In genomic region chr9:78292026-78292425, GRCh38 we compare ENCODE assay signal across 29 cellular contexts. TPM values are rescaled to one million over a fixed set of nuclear protein-coding genes. Genes with fewer than 3 reads are reported as not detected.
DNase-seq lines count a peak whose midpoint lies in the region; ATAC-seq and TF ChIP-seq lines count a peak whose summit lies in the region.
"Had no signal": no experiment of that assay in that cellular context is flagged by ENCODE, and none has a peak within 500 bp of the region (broad histone marks: within the 10 kb centered on the region; RNA-seq: fewer than 3 reads in every experiment).

No MANE protein-coding gene starts in this region.

- no peak overlapping the region for H3K18ac ChIP-seq in mesenchymal stem cell (ENCODE audit: low read depth in 1 of 2, low read length in 2 of 2)

- H3K9me3 ChIP-seq in T-helper 17 cell (ENCODE audit: control insufficient read depth, low read length, poor library complexity, severe bottlenecking) (no peaks in the 10 kb centered on the region), osteoblast (ENCODE audit: low read depth, low read length) (no peaks in the 10 kb centered on the region), mesenchymal stem cell (ENCODE audit: control insufficient read depth, low read length) (no peaks in the 10 kb centered on the region)
- H3K9me3 ChIP-seq: mucosa of descending colon, sigmoid colon, testis, vagina had no signal

- no peak overlapping the region for H3K4me3 ChIP-seq in osteoblast (ENCODE audit: insufficient read depth, low read length)
- no peak overlapping the region for H3K4me3 ChIP-seq in mesenchymal stem cell (ENCODE audit: insufficient read depth in 1 of 2, low read depth in 1 of 2, low read length in 2 of 2)
- H3K4me3 ChIP-seq: lung, mucosa of descending colon, sigmoid colon, testis, vagina had no signal

- H3K23ac ChIP-seq in mesenchymal stem cell (ENCODE audit: low read length in 2 of 2) = no peak overlapping the region

- no peak overlapping the region for H4K8ac ChIP-seq in mesenchymal stem cell (ENCODE audit: low read length)

- peaks cover 21% of the 10 kb centered on the region for H3K4me1 Mint-ChIP-seq in T-helper 17 cell
- peaks cover 28% of the 10 kb centered on the region for H3K4me1 Mint-ChIP-seq in activated T-cell treated with anti-CD3 and anti-CD28 coated beads, Interleukin-2, amount 50 U/mL, for 72 hours (ENCODE audit: low read depth)

- H3K4me3 Mint-ChIP-seq in T-helper 17 cell = no peak overlapping the region
- H3K4me3 Mint-ChIP-seq in activated T-cell treated with anti-CD3 and anti-CD28 coated beads, Interleukin-2, amount 50 U/mL, for 72 hours = no peak overlapping the region
- H3K4me3 Mint-ChIP-seq: stimulated activated naive B cell treated with anti-CD40 and anti-IgM and Interleukin-4, amounts not matched to agents 10 μg/mL and 1 μg/mL and 100 μg/mL, for 72 hours had no signal

- H2AFZ ChIP-seq in osteoblast (ENCODE audit: low read length) (no peak overlapping the region), mesenchymal stem cell (ENCODE audit: low read depth, low read length) (no peak overlapping the region)

- no peak overlapping the region for H4K91ac ChIP-seq in mesenchymal stem cell (ENCODE audit: low read length)

- no peaks in the 10 kb centered on the region for H3K79me2 ChIP-seq in osteoblast (ENCODE audit: insufficient read depth, low read length)

- TF ChIP-seq CTCF in osteoblast (IDR thresholded peaks at IDR 0.05; ENCODE audit: extremely low read depth, low read depth, low read length) = no peak

- no peak for ATAC-seq in T-helper 17 cell
- ATAC-seq in activated T-cell treated with anti-CD3 and anti-CD28 coated beads, Interleukin-2, amount 50 U/mL, for 72 hours (replicated peaks in 1 of 2) = no peak
- ATAC-seq: CD8-positive, alpha-beta T cell; HCT116; mucosa of descending colon; stimulated activated naive B cell treated with anti-CD40 and anti-IgM and Interleukin-4, amounts not matched to agents 10 μg/mL and 1 μg/mL and 100 μg/mL, for 72 hours had no signal

- H3K27ac ChIP-seq in osteoblast (ENCODE audit: low read depth, low read length) (no peak overlapping the region), mesenchymal stem cell (ENCODE audit: low read length, poor library complexity, severe bottlenecking) (no peak overlapping the region)
- H3K27ac ChIP-seq: sigmoid colon, testis, vagina had no signal

- no peak overlapping the region for H3K4ac ChIP-seq in mesenchymal stem cell (ENCODE audit: low read depth in 1 of 2, low read length in 2 of 2)

- no peak overlapping the region for H3K9ac ChIP-seq in mesenchymal stem cell (ENCODE audit: low read length)

- H3K27ac Mint-ChIP-seq in T-helper 17 cell = peak overlapping the region; percentile 74
- no peak overlapping the region for H3K27ac Mint-ChIP-seq in activated T-cell treated with anti-CD3 and anti-CD28 coated beads, Interleukin-2, amount 50 U/mL, for 72 hours
- H3K27ac Mint-ChIP-seq: activated naive CD8-positive, alpha-beta T cell; CD8-positive, alpha-beta T cell; stimulated activated naive B cell treated with anti-CD40 and anti-IgM and Interleukin-4, amounts not matched to agents 10 μg/mL and 1 μg/mL and 100 μg/mL, for 72 hours had no signal

- H2BK5ac ChIP-seq in mesenchymal stem cell (ENCODE audit: low read depth, low read length, poor library complexity, severe bottlenecking) = no peak overlapping the region

- WGBS in mesenchymal stem cell = 94% methylated on average over 5 of the region's 6 CpGs

- no peaks in the 10 kb centered on the region for H3K9me3 Mint-ChIP-seq in activated T-cell treated with anti-CD3 and anti-CD28 coated beads, Interleukin-2, amount 50 U/mL, for 72 hours
- H3K9me3 Mint-ChIP-seq: CD8-positive, alpha-beta T cell; stimulated activated naive B cell treated with anti-CD40 and anti-IgM and Interleukin-4, amounts not matched to agents 10 μg/mL and 1 μg/mL and 100 μg/mL, for 72 hours; T-helper 2 cell treated with Interferon-gamma antibody and Interleukin-4, amounts not matched to agents 5 μg/mL and 100 μg/mL, for 36 hours had no signal

- no peaks in the 10 kb centered on the region for H3K79me1 ChIP-seq in mesenchymal stem cell (replicated peaks; ENCODE audit: low read length, poor library complexity, severe bottlenecking)

- H3K14ac ChIP-seq in mesenchymal stem cell (ENCODE audit: low read length in 2 of 2) = no peak overlapping the region

- no peaks in the 10 kb centered on the region for H3K27me3 Mint-ChIP-seq in T-helper 17 cell
- no peaks in the 10 kb centered on the region for H3K27me3 Mint-ChIP-seq in activated T-cell treated with anti-CD3 and anti-CD28 coated beads, Interleukin-2, amount 50 U/mL, for 72 hours (ENCODE audit: low read depth)
- H3K27me3 Mint-ChIP-seq: activated naive CD8-positive, alpha-beta T cell had no signal

- H2BK15ac ChIP-seq in mesenchymal stem cell (ENCODE audit: low read depth, poor library complexity, severe bottlenecking) = no peak overlapping the region

- H3K4me1 ChIP-seq in osteoblast (ENCODE audit: insufficient read depth, low read length) (peaks cover 10% of the 10 kb centered on the region), mesenchymal stem cell (ENCODE audit: control insufficient read depth, insufficient read depth, low read depth, low read length) (peaks cover 13% of the 10 kb centered on the region)

- no peak overlapping the region for H2BK12ac ChIP-seq in mesenchymal stem cell (ENCODE audit: low read length in 2 of 2)

- H3K36me3 ChIP-seq in osteoblast (ENCODE audit: insufficient read depth, low read length) = no peaks in the 10 kb centered on the region
- H3K36me3 ChIP-seq in mesenchymal stem cell (ENCODE audit: control insufficient read depth in 1 of 2, insufficient read depth in 2 of 2, low read depth in 1 of 2, low read length in 2 of 2) = no peaks in the 10 kb centered on the region
- H3K36me3 ChIP-seq: sigmoid colon, vagina had no signal

- no peak overlapping the region for H2AK5ac ChIP-seq in mesenchymal stem cell (ENCODE audit: low read length, severe bottlenecking)

- H2BK120ac ChIP-seq in mesenchymal stem cell (ENCODE audit: low read depth, low read length) = no peak overlapping the region

- H3K36me3 Mint-ChIP-seq in T-helper 17 cell (ENCODE audit: low read depth) = no peaks in the 10 kb centered on the region
- H3K36me3 Mint-ChIP-seq in activated T-cell treated with anti-CD3 and anti-CD28 coated beads, Interleukin-2, amount 50 U/mL, for 72 hours (ENCODE audit: insufficient read depth in 2 of 2) = peaks cover under 1 to 1% of the 10 kb centered on the region in 2 donors
- H3K36me3 Mint-ChIP-seq: activated naive CD8-positive, alpha-beta T cell; CD8-positive, alpha-beta T cell; stimulated activated naive B cell treated with anti-CD40 and anti-IgM and Interleukin-4, amounts not matched to agents 10 μg/mL and 1 μg/mL and 100 μg/mL, for 72 hours had no signal

- no peaks in the 10 kb centered on the region for H3K27me3 ChIP-seq in osteoblast (ENCODE audit: insufficient read depth, low read length)
- H3K27me3 ChIP-seq in mesenchymal stem cell (ENCODE audit: control insufficient read depth in 1 of 2, insufficient read depth in 1 of 2, low read length in 2 of 2) = peaks cover 0 to 15% of the 10 kb centered on the region in 2 experiments
- H3K27me3 ChIP-seq: sigmoid colon, testis, vagina had no signal

- H3K4me2 ChIP-seq in osteoblast (ENCODE audit: insufficient read depth, low read length) (peak overlapping the region; percentile 32), mesenchymal stem cell (ENCODE audit: low read length, poor library complexity, severe bottlenecking) (no peak overlapping the region)

- no peaks in the 10 kb centered on the region for H4K20me1 ChIP-seq in osteoblast (ENCODE audit: insufficient read depth, low read length)

- DNase-seq in DMS79 treated with DMSO at 0.1 percent for 48 hours (lab: John Stamatoyannopoulos, UW) (peak; percentile 18), DMS79 (lab: John Stamatoyannopoulos, UW) (no peak), COLO668 (lab: John Stamatoyannopoulos, UW; ENCODE audit: unreplicated experiment) (peak; percentile 12), T-helper 17 cell (no peak), osteoblast (ENCODE audit: insufficient read length, low spot score, missing footprints) (no peak), UCSD-AML1 (lab: John Stamatoyannopoulos, UW; ENCODE audit: unreplicated experiment) (no peak), mesenchymal stem cell (no peak)
- DNase-seq in activated T-cell treated with anti-CD3 and anti-CD28 coated beads, Interleukin-2, amount 50 U/mL, for 72 hours = no peak
- DNase-seq: activated CD4-positive, alpha-beta T cell treated with anti-CD3 and anti-CD28 coated beads for 4 hours; activated effector memory CD4-positive, alpha-beta T cell treated with Interleukin-2 at 50 U/mL for 16 hours; activated T-cell treated with anti-CD3 and anti-CD28 coated beads for 4 hours; anterior cingulate cortex; CD8-positive, alpha-beta T cell; DMS153; effector CD4-positive, alpha-beta T cell; GDM1; KBM-7; mucosa of descending colon; NCI-H1436; NCI-H226; posterior cingulate gyrus; sigmoid colon; stimulated activated naive B cell treated with anti-CD40 and anti-IgM and Interleukin-4, amounts not matched to agents 10 μg/mL and 1 μg/mL and 100 μg/mL, for 72 hours; testis had no signal

RNA-seq across cellular contexts. Expression of gene PSAT1, which starts 4.9 kb away (rescaled TPM):
- total RNA-seq in T-helper 17 cell (1 to 10 TPM; 1.5 to 1.6 TPM), osteoblast (175 and 182 TPM in 2 replicates)
- 100 to 1,000 TPM; 206 to 242 TPM for total RNA-seq in activated T-cell treated with anti-CD3 and anti-CD28 coated beads, Interleukin-2, amount 50 U/mL, for 72 hours
- polyA plus RNA-seq in mesenchymal stem cell (2013, experiment 1 of 2) = 93.9 TPM
- 102 TPM for polyA plus RNA-seq in mesenchymal stem cell (2013, experiment 2 of 2)

RNA-seq across cellular contexts. Expression of gene CEP78, which starts 56.2 kb away (rescaled TPM):
- total RNA-seq in T-helper 17 cell = 10 to 100 TPM; 16.4 to 18.9 TPM
- total RNA-seq in osteoblast = 16.6 and 19.2 TPM in 2 replicates
- 10 to 100 TPM; 42.3 to 43.6 TPM for total RNA-seq in activated T-cell treated with anti-CD3 and anti-CD28 coated beads, Interleukin-2, amount 50 U/mL, for 72 hours
- 6.0 TPM for polyA plus RNA-seq in mesenchymal stem cell (2013, experiment 1 of 2)
- 5.7 TPM for polyA plus RNA-seq in mesenchymal stem cell (2013, experiment 2 of 2)

Comparison
In these comparisons a context has a peak if more than half of its experiments do, and no peak if none do; other contexts are left out.
1. DNase-seq: peak in DMS79 treated with DMSO at 0.1 percent for 48 hours (single experiment) and COLO668 (single experiment); none in DMS79 (single experiment), T-helper 17 cell (0 of 3), osteoblast (single experiment), UCSD-AML1 (single experiment), activated T-cell treated with anti-CD3 and anti-CD28 coated beads, Interleukin-2, amount 50 U/mL, for 72 hours (0 of 2) and mesenchymal stem cell (single experiment).
2. RNA of gene PSAT1, which starts 4.9 kb away (total RNA-seq): 206 to 242 TPM in activated T-cell treated with anti-CD3 and anti-CD28 coated beads, Interleukin-2, amount 50 U/mL, for 72 hours and 175 to 182 TPM in osteoblast; 1.5 to 1.6 TPM in T-helper 17 cell; every median in the first group is over 10 times any median in the second.